Comparison of ENCODE assay signal across 8 cellular contexts in the genomic region with DNA sequence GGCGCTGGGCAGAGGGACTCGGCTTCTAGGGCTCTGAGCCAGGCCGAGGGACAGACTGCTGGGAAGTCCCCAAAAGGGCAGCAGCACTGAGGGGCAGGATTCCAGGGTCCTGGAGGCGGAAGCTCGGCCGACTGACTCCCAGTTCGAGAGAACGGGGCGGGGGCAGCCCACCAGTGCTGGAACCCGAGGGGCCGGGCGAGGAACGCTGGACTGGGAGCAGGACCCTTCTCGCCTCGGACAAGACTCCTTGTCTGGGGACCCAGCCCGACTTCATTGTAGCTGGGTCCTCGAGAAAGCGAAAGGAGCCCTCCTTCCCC. TPM values are rescaled to one million over a fixed set of nuclear protein-coding genes. Genes with fewer than 3 reads are reported as not detected.
DNase-seq lines count a peak whose midpoint lies in the region; TF ChIP-seq lines count a peak whose summit lies in the region.

No MANE protein-coding gene starts in this region.

- POLR2A ChIA-PET in CD8-positive, alpha-beta memory T cell (lab: Charles Lee), result interaction anchor here (0.8 to 2.6 kb wide), 5 partner anchors 10 to 59 kb away, joined by 3 to 20 read pairs (median 5); a partner anchor contains a TSS
- POLR2A ChIA-PET in GM10248 (lab: Yijun Ruan, JAX), result interaction anchor here (0.6 to 0.9 kb wide), 2 partner anchors 10 to 12 kb away, joined by 3 read pairs; a partner anchor contains a TSS

- H3K9me3 Mint-ChIP-seq in CD8-positive, alpha-beta memory T cell, result no peaks in the 10 kb centered on the region
- no peaks in the 10 kb centered on the region for H3K9me3 Mint-ChIP-seq in nephron progenitor cell

- H3K4me3 ChIP-seq in CD8-positive, alpha-beta memory T cell (ENCODE audit: low read length), result peak overlapping the region; percentile 94
- peak overlapping the region; percentile 64 to 100 (median 96) for H3K4me3 ChIP-seq in dorsolateral prefrontal cortex

- CTCF ChIA-PET in CD8-positive, alpha-beta memory T cell (lab: Charles Lee), result interaction anchor here (0.7 to 4.1 kb wide), 12 partner anchors 8 to 278 kb away, joined by 3 to 19 read pairs (median 4); a partner anchor contains a TSS
- CTCF ChIA-PET in GM10248 (lab: Yijun Ruan, JAX), result interaction anchor here (0.6 to 3.0 kb wide), 12 partner anchors 10 to 76 kb away, joined by 3 to 17 read pairs (median 6); a partner anchor contains a TSS

- peaks cover 0 to 27% (median 8%) of the 10 kb centered on the region in 3 donors for H3K36me3 Mint-ChIP-seq in CD8-positive, alpha-beta memory T cell
- H3K36me3 Mint-ChIP-seq in nephron progenitor cell (ENCODE audit: low read depth), result peaks cover 6% of the 10 kb centered on the region

- peak overlapping the region; percentile 88 for H3K27ac ChIP-seq in CD8-positive, alpha-beta memory T cell (ENCODE audit: low read depth, low read length)
- H3K27ac ChIP-seq in KOPT-K1 (ENCODE audit: low read depth, low read length, poor library complexity, severe bottlenecking), result peak overlapping the region; percentile 63
- H3K27ac ChIP-seq in dorsolateral prefrontal cortex, result peak overlapping the region; percentile 68 to 98 (median 93)

- intact Hi-C loops in dorsolateral prefrontal cortex (cut with DNase I), result loop anchor here (5.0 kb wide), 2 partner anchors 40 to 125 kb away; a partner anchor contains a TSS

- TF ChIP-seq CTCF in dorsolateral prefrontal cortex (IDR thresholded peaks at IDR 0.05 in 54 of 56, conservative IDR thresholded peaks at IDR 0.05 in 2 of 56; ENCODE audit: low read depth in 1 of 56, partially characterized antibody in 56 of 56), result no peak
- no peak for TF ChIP-seq CTCF in nephron progenitor cell (IDR thresholded peaks at IDR 0.05)
- TF ChIP-seq CTCF in GM10248 (IDR thresholded peaks at IDR 0.05; ENCODE audit: control extremely low read depth, extremely low read depth, low read depth, missing control alignments), result no peak

- no peaks in the 10 kb centered on the region for H3K36me3 ChIP-seq in CD8-positive, alpha-beta memory T cell (ENCODE audit: insufficient read depth, low read length)
- H3K36me3 ChIP-seq in KOPT-K1 (ENCODE audit: insufficient read depth, low read length), result peaks cover 3% of the 10 kb centered on the region; the same call in 1 of the 2 replicates

- H3K9me3 ChIP-seq in CD8-positive, alpha-beta memory T cell (ENCODE audit: low read length), result no peaks in the 10 kb centered on the region
- no peaks in the 10 kb centered on the region for H3K9me3 ChIP-seq in KOPT-K1 (ENCODE audit: insufficient read depth, low read length, poor library complexity, severe bottlenecking)

- H3K4me1 Mint-ChIP-seq in CD8-positive, alpha-beta memory T cell, result peaks cover 31 to 46% (median 42%) of the 10 kb centered on the region in 3 donors
- H3K4me1 Mint-ChIP-seq in nephron progenitor cell, result peaks cover 38% of the 10 kb centered on the region

- no peak for DNase-seq in CD8-positive, alpha-beta memory T cell
- DNase-seq in dorsolateral prefrontal cortex, result no peak
- no peak for DNase-seq in nephron progenitor cell
- DNase-seq in HPDE6-E6E7 (ENCODE audit: extremely low spot score), result no peak
- DNase-seq in NCI-H82 treated with DMSO at 0.1 percent for 48 hours (lab: John Stamatoyannopoulos, UW; ENCODE audit: unreplicated experiment), result no peak
- DNase-seq in GM10248 (ENCODE audit: extremely low spot score), result no peak
- DNase-seq in HT-29 (ENCODE audit: low spot score), result no peak

- peaks cover 33% of the 10 kb centered on the region for H3K4me1 ChIP-seq in CD8-positive, alpha-beta memory T cell (ENCODE audit: insufficient read depth, low read length)

- H3K27me3 ChIP-seq in CD8-positive, alpha-beta memory T cell (ENCODE audit: insufficient read depth, low read length, poor library complexity, severe bottlenecking), result no peaks in the 10 kb centered on the region
- H3K27me3 ChIP-seq in dorsolateral prefrontal cortex, result no peaks in the 10 kb centered on the region

- H3K27ac Mint-ChIP-seq in CD8-positive, alpha-beta memory T cell, result peak overlapping the region; percentile 87 to 98 (median 95)
- no peak overlapping the region for H3K27ac Mint-ChIP-seq in nephron progenitor cell

- H3K4me3 Mint-ChIP-seq in CD8-positive, alpha-beta memory T cell, result peak overlapping the region; percentile 91 to 96 (median 93)
- H3K4me3 Mint-ChIP-seq in nephron progenitor cell, result peak overlapping the region; percentile 82

- peaks cover 0 to 1% of the 10 kb centered on the region in 2 donors for H3K27me3 Mint-ChIP-seq in CD8-positive, alpha-beta memory T cell
- peaks cover 12% of the 10 kb centered on the region for H3K27me3 Mint-ChIP-seq in nephron progenitor cell (ENCODE audit: low read depth, poor library complexity)

RNA-seq across cellular contexts. Expression of a gene that starts 0.2 kb away (rescaled TPM):
- total RNA-seq in CD8-positive, alpha-beta memory T cell, result 10 to 100 TPM; 85.6 to 90.6 TPM
- 19.6 TPM for polyA plus RNA-seq in CD8-positive, alpha-beta memory T cell
- total RNA-seq in dorsolateral prefrontal cortex, result 100 to 1,000 TPM in 118 of 120 experiments, 10 to 100 TPM in 2; 79.4 to 186 (median 143) TPM
- 3.2 and 7.3 TPM in 2 replicates for total RNA-seq in HT-29 (2014; rRNA removed; shearing (Covaris generic))

RNA-seq across cellular contexts. Expression of a gene that starts 9.6 kb away (rescaled TPM):
- under 1 TPM; 0.18 to 0.37 TPM for total RNA-seq in CD8-positive, alpha-beta memory T cell
- 0.58 TPM for polyA plus RNA-seq in CD8-positive, alpha-beta memory T cell
- total RNA-seq in dorsolateral prefrontal cortex, result 1 to 10 TPM in 104 of 120 experiments, under 1 TPM in 14, not detected in 2; 0.36 to 3.7 (median 2.0) TPM
- 0.13 and 0.81 TPM in 2 replicates for total RNA-seq in HT-29 (2014; rRNA removed; shearing (Covaris generic))

RNA-seq across cellular contexts. Expression of a gene that starts 10.0 kb away (rescaled TPM):
- total RNA-seq in CD8-positive, alpha-beta memory T cell, result 10 to 100 TPM; 73.4 to 77.3 TPM
- 8.0 TPM for polyA plus RNA-seq in CD8-positive, alpha-beta memory T cell
- 100 to 1,000 TPM in 92 of 120 experiments, 10 to 100 TPM in 28; 62.4 to 504 (median 132) TPM for total RNA-seq in dorsolateral prefrontal cortex
- 75.3 and 83.6 TPM in 2 replicates for total RNA-seq in HT-29 (2014; rRNA removed; shearing (Covaris generic))

RNA-seq across cellular contexts. Expression of a gene that starts 20.1 kb away (rescaled TPM):
- 10 to 100 TPM; 63.4 to 64.2 TPM for total RNA-seq in CD8-positive, alpha-beta memory T cell
- polyA plus RNA-seq in CD8-positive, alpha-beta memory T cell, result 112 TPM
- 10 to 100 TPM; 31.5 to 67.7 (median 51.4) TPM for total RNA-seq in dorsolateral prefrontal cortex
- 20.0 and 25.7 TPM in 2 replicates for total RNA-seq in HT-29 (2014; rRNA removed; shearing (Covaris generic))

RNA-seq across cellular contexts. Expression of a gene that starts 36.8 kb away (rescaled TPM):
- total RNA-seq in CD8-positive, alpha-beta memory T cell, result 10 to 100 TPM; 27.1 to 29.4 TPM
- 1.3 TPM for polyA plus RNA-seq in CD8-positive, alpha-beta memory T cell
- total RNA-seq in dorsolateral prefrontal cortex, result 10 to 100 TPM in 8 of 120 experiments, 1 to 10 TPM in 112; 1.4 to 20.7 (median 5.6) TPM
- 2.8 and 4.7 TPM in 2 replicates for total RNA-seq in HT-29 (2014; rRNA removed; shearing (Covaris generic))
